Comparison of ENCODE assay signal across 16 cellular contexts in genomic region chr6:148273962-148274752, GRCh38.
DNase-seq lines count a peak whose midpoint lies in the region; ATAC-seq and TF ChIP-seq lines count a peak whose summit lies in the region.
"Had no signal": no experiment of that assay in that cellular context is flagged by ENCODE, and none has a peak within 500 bp of the region (broad histone marks: within the 10 kb centered on the region; RNA-seq: fewer than 3 reads in every experiment).

No MANE protein-coding gene starts in this region.

- ATAC-seq in foreskin keratinocyte: peak; percentile 35
- ATAC-seq in body of pancreas: no peak

- CTCF ChIA-PET in AG04449 (lab: Yijun Ruan, JAX): interaction anchor here (1.1 to 1.9 kb wide), 3 partner anchors 18 to 97 kb away, joined by 3 to 5 read pairs (median 3); no protein-coding TSS in a partner anchor

- intact Hi-C loops in body of pancreas (cut with DNase I): no loop called here

- H3K4me3 ChIP-seq in AG04449 (ENCODE audit: low read depth, low read length) (peak overlapping the region; percentile 53), cardiac fibroblast (replicated peaks in 1 of 2; ENCODE audit: low read depth in 2 of 2, low read length in 2 of 2) (peak overlapping the region in 1 of 2 donors; percentile 57), body of pancreas (no peak overlapping the region)
- H3K4me3 ChIP-seq: hepatocyte, Peyer's patch, sigmoid colon had no signal

- no peak for TF ChIP-seq POLR2A in body of pancreas (IDR thresholded peaks at IDR 0.05)

- POLR2A ChIA-PET in AG04449 (lab: Yijun Ruan, JAX): no interaction called here

- WGBS in body of pancreas, 2 donors: 63 to 76% methylated on average over 5 of the region's 5 CpGs

- H3K9me3 ChIP-seq in body of pancreas: no peaks in the 10 kb centered on the region
- H3K9me3 ChIP-seq: Peyer's patch, sigmoid colon had no signal

- DNase-seq in AG04449 (ENCODE audit: low read depth, low spot score): no peak
- DNase-seq in HCEC 1CT: peak; percentile 15
- peak in 1 of 2 donors; percentile 60 for DNase-seq in cardiac fibroblast (ENCODE audit: low read depth in 2 of 2)
- DNase-seq in foreskin keratinocyte: peak in 1 of 2 donors; percentile 42
- DNase-seq in activated effector memory CD4-positive, alpha-beta T cell treated with anti-CD3 and anti-CD28 coated beads, Interleukin-2, amount 50 U/mL, for 16 hours: no peak
- no peak for DNase-seq in activated CD4-positive, CD25-positive, alpha-beta regulatory T cell treated with anti-CD3 and anti-CD28 coated beads, Interleukin-2, amount 50 U/mL, for 72 hours
- no peak for DNase-seq in body of pancreas
- no peak for DNase-seq in DMS53 treated with DMSO at 0.1 percent for 48 hours (lab: John Stamatoyannopoulos, UW; ENCODE audit: unreplicated experiment)
- DNase-seq: activated CD4-positive, alpha-beta T cell treated with anti-CD3 and anti-CD28 coated beads, Interleukin-2, amount 50 U/mL, for 48 hours; activated T-cell treated with anti-CD3 and anti-CD28 coated beads, Interleukin-2, amount 50 U/mL, for 48 hours; NCI-H2081; Peyer's patch; sigmoid colon; stimulated activated CD4-positive, alpha-beta T cell treated with anti-CD3 and anti-CD28 coated beads, Interleukin-2, amount 100 ng/mL, for 48 hours; SW 1271 had no signal

- H3K4me1 ChIP-seq in foreskin keratinocyte (no peaks in the 10 kb centered on the region), body of pancreas (no peaks in the 10 kb centered on the region)
- H3K4me1 ChIP-seq: Peyer's patch, sigmoid colon had no signal

- H3K27me3 ChIP-seq in foreskin keratinocyte (no peaks in the 10 kb centered on the region), body of pancreas (no peaks in the 10 kb centered on the region)
- H3K27me3 ChIP-seq: hepatocyte, Peyer's patch, sigmoid colon had no signal

- H3K27ac ChIP-seq in foreskin keratinocyte (no peak overlapping the region), body of pancreas (no peak overlapping the region)
- H3K27ac ChIP-seq: hepatocyte, Peyer's patch, sigmoid colon had no signal

- TF ChIP-seq CTCF in AG04449 (IDR thresholded peaks at IDR 0.05; ENCODE audit: insufficient read depth, low read length, missing control alignments) (peak; percentile 12), cardiac fibroblast (IDR thresholded peaks at IDR 0.05; ENCODE audit: low read depth, low read length) (peak; percentile 33), foreskin keratinocyte (conservative IDR thresholded peaks at IDR 0.05) (peak; percentile 36), body of pancreas (IDR thresholded peaks at IDR 0.05) (no peak)

- no peaks in the 10 kb centered on the region for H3K36me3 ChIP-seq in body of pancreas (replicated peaks in 1 of 2; ENCODE audit: insufficient read depth in 1 of 2, low read depth in 2 of 2)
- H3K36me3 ChIP-seq: Peyer's patch, sigmoid colon had no signal

Comparison
In these comparisons a context has a peak if more than half of its experiments do, and no peak if none do; other contexts are left out.
1. CTCF ChIP-seq: peak in AG04449 (single experiment), cardiac fibroblast (single experiment) and foreskin keratinocyte (single experiment); none in body of pancreas (0 of 7).